8 cellular contexts compared by ENCODE assay signal in genomic region chr1:157377216-157377821, GRCh38.
DNase-seq lines count a peak whose midpoint lies in the region; ATAC-seq and TF ChIP-seq lines count a peak whose summit lies in the region.

No MANE protein-coding gene starts in this region.

- TF ChIP-seq RAD21 in IMR-90 (IDR thresholded peaks at IDR 0.05; ENCODE audit: low read length), result peak; percentile 63

- no TSS peak for BruUV-seq in IMR-90 (replicated peaks; lab: Mats Ljungman, UMichigan)

- no peak overlapping the region for H4K91ac ChIP-seq in IMR-90 (ENCODE audit: insufficient read depth, low read depth, low read length)

- H3K9me1 ChIP-seq in IMR-90 (ENCODE audit: insufficient read depth, low read length), result no peaks in the 10 kb centered on the region

- dilution Hi-C loops in IMR-90 (cut with HindIII; ENCODE audit: low sequenced_read_pairs, unreplicated experiment), result no loop called here

- no peak overlapping the region for H3K18ac ChIP-seq in IMR-90 (ENCODE audit: low read depth, low read length)

- POLR2A ChIA-PET in IMR-90 (lab: Charles Lee; ENCODE audit: unreplicated experiment), result no interaction called here

- no peak overlapping the region for H3K4me2 ChIP-seq in IMR-90 (ENCODE audit: low read depth, low read length)

- intact Hi-C loops in IMR-90 (cut with micrococcal nuclease), result loop anchor here (1.0 kb wide), 1 partner anchor 113 kb away; no protein-coding TSS in a partner anchor
- intact Hi-C loops in esophagus squamous epithelium (cut with DNase I), result no loop called here

- TF ChIP-seq POLR2A in IMR-90 (IDR thresholded peaks at IDR 0.05; ENCODE audit: low read depth, low read length) (no peak), esophagus squamous epithelium (IDR thresholded peaks at IDR 0.05) (no peak)

- H3K9me3 ChIP-seq in IMR-90 (ENCODE audit: control insufficient read depth, insufficient read depth, low read length) (no peaks in the 10 kb centered on the region), RWPE2 (ENCODE audit: severe bottlenecking) (no peaks in the 10 kb centered on the region), esophagus squamous epithelium (no peaks in the 10 kb centered on the region)

- no peak overlapping the region for H4K8ac ChIP-seq in IMR-90 (ENCODE audit: low read depth in 2 of 2, low read length in 2 of 2)

- H2BK20ac ChIP-seq in IMR-90 (ENCODE audit: low read depth, low read length), result no peak overlapping the region

- peak; percentile 64 for TF ChIP-seq CTCF in IMR-90 (conservative IDR thresholded peaks at IDR 0.05; ENCODE audit: low read depth, low read length)
- TF ChIP-seq CTCF in RWPE2 (IDR thresholded peaks at IDR 0.05; ENCODE audit: poor library complexity, severe bottlenecking), result peak; percentile 75
- peak in 3 of 6 experiments; percentile 24 to 40 (median 24) for TF ChIP-seq CTCF in esophagus squamous epithelium (IDR thresholded peaks at IDR 0.05)

- WGBS in IMR-90 (ENCODE audit: extremely low coverage in 2 of 2, insufficient read length in 1 of 2), 2 experiments, result no CpG with 5 or more reads among the region's 9 CpGs
- 21 to 44% methylated on average over 6 of the region's 9 CpGs for WGBS in esophagus squamous epithelium, 2 donors

- H2AK5ac ChIP-seq in IMR-90 (ENCODE audit: low read depth, low read length), result no peak overlapping the region

- H4K20me1 ChIP-seq in IMR-90 (ENCODE audit: insufficient read depth, low read length), result no peaks in the 10 kb centered on the region

- ATAC-seq in IMR-90 (ENCODE audit: low read depth) (peak; percentile 72; the same call in 1 of the 2 replicates), RWPE2 (ENCODE audit: low read depth) (peak; percentile 50), HG02763 (IDR thresholded peaks at IDR 0.05; ENCODE audit: unreplicated experiment) (no peak)

- no peak overlapping the region for H2BK15ac ChIP-seq in IMR-90 (ENCODE audit: low read depth, low read length)

- no peak overlapping the region for H2BK5ac ChIP-seq in IMR-90 (ENCODE audit: low read depth, low read length, poor library complexity, severe bottlenecking)

- no peak overlapping the region for H3K27ac ChIP-seq in IMR-90 (ENCODE audit: insufficient read depth, low read length)
- H3K27ac ChIP-seq in RWPE2 (ENCODE audit: poor library complexity, severe bottlenecking), result no peak overlapping the region
- H3K27ac ChIP-seq in esophagus squamous epithelium, result no peak overlapping the region

- in situ Hi-C loops in IMR-90 (cut with MboI; ENCODE audit: low sequenced_read_pairs), result no loop called here

- no peak overlapping the region for H2AK9ac ChIP-seq in IMR-90 (replicated peaks; ENCODE audit: low read depth, low read length, poor library complexity)

- no peak overlapping the region for H3K56ac ChIP-seq in IMR-90 (ENCODE audit: extremely low read depth, insufficient read depth, low read length)

- no peak overlapping the region for H3K23ac ChIP-seq in IMR-90 (ENCODE audit: low read depth, low read length)

- H3K27me3 ChIP-seq in IMR-90 (ENCODE audit: control insufficient read depth, insufficient read depth, low read length), result peaks cover 7% of the 10 kb centered on the region
- no peaks in the 10 kb centered on the region for H3K27me3 ChIP-seq in RWPE2 (ENCODE audit: insufficient read depth, poor library complexity, severe bottlenecking)
- peaks cover 0 to 31% (median 0%) of the 10 kb centered on the region in 4 donors for H3K27me3 ChIP-seq in esophagus squamous epithelium

- H2AFZ ChIP-seq in IMR-90 (replicated peaks; ENCODE audit: low read length, poor library complexity), result no peak overlapping the region

- H3K36me3 ChIP-seq in IMR-90 (ENCODE audit: control insufficient read depth, insufficient read depth, low read length) (no peaks in the 10 kb centered on the region), RWPE2 (ENCODE audit: low read depth) (no peaks in the 10 kb centered on the region), esophagus squamous epithelium (no peaks in the 10 kb centered on the region)

- CTCF ChIA-PET in IMR-90 (lab: Yijun Ruan, JAX), result no interaction called here

- H3K4me1 ChIP-seq in IMR-90 (ENCODE audit: control insufficient read depth, insufficient read depth, low read length), result no peaks in the 10 kb centered on the region
- H3K4me1 ChIP-seq in RWPE2 (ENCODE audit: insufficient read depth, poor library complexity, severe bottlenecking), result no peaks in the 10 kb centered on the region
- no peaks in the 10 kb centered on the region for H3K4me1 ChIP-seq in esophagus squamous epithelium

- no peak overlapping the region for H3K4ac ChIP-seq in IMR-90 (ENCODE audit: low read depth, low read length)

- no peaks in the 10 kb centered on the region for H3K79me1 ChIP-seq in IMR-90 (ENCODE audit: low read depth in 1 of 2, low read length in 2 of 2)

- no peak overlapping the region for H4K5ac ChIP-seq in IMR-90 (ENCODE audit: low read depth, low read length)

- H3K4me3 ChIP-seq in IMR-90 (ENCODE audit: insufficient read depth, low read depth, low read length), result no peak overlapping the region
- no peak overlapping the region for H3K4me3 ChIP-seq in RWPE2 (ENCODE audit: severe bottlenecking)
- no peak overlapping the region for H3K4me3 ChIP-seq in esophagus squamous epithelium

- peak; percentile 40 for DNase-seq in NCI-H146 (lab: John Stamatoyannopoulos, UW)
- no peak for DNase-seq in NCI-H146 treated with DMSO at 0.1 percent for 48 hours (lab: John Stamatoyannopoulos, UW; ENCODE audit: unreplicated experiment)
- DNase-seq in IMR-90, result peak; percentile 6
- no peak for DNase-seq in RWPE2 (ENCODE audit: low spot score)
- DNase-seq in fibroblast of the conjunctiva (ENCODE audit: low read depth), result peak; percentile 5
- peak; percentile 10 to 17 for DNase-seq in stimulated activated CD4-positive, alpha-beta T cell treated with anti-CD3 and anti-CD28 coated beads, Interleukin-2, amount 100 ng/mL, for 48 hours
- no peak for DNase-seq in esophagus squamous epithelium (lab: John Stamatoyannopoulos, UW)

- H3K9ac ChIP-seq in IMR-90 (ENCODE audit: low read depth, low read length), result no peak overlapping the region

- H2BK120ac ChIP-seq in IMR-90 (ENCODE audit: low read depth, low read length), result no peak overlapping the region

- H3K14ac ChIP-seq in IMR-90 (replicated peaks; ENCODE audit: low read depth, low read length), result no peak overlapping the region

TF ChIP-seq in IMR-90, 13 proteins besides CTCF, POLR2A, EP300 and RAD21:
- TF ChIP-seq SMC3 (IDR thresholded peaks at IDR 0.05; ENCODE audit: low read depth, low read length), result peak; percentile 56
- TF ChIP-seq RFX5 (IDR thresholded peaks at IDR 0.05; ENCODE audit: low read depth, low read length), result no peak

Comparison
In these comparisons a context has a peak if more than half of its experiments do, and no peak if none do; other contexts are left out.
1. DNase-seq: peak in NCI-H146 (single experiment), IMR-90 (single experiment), fibroblast of the conjunctiva (single experiment) and stimulated activated CD4-positive, alpha-beta T cell treated with anti-CD3 and anti-CD28 coated beads, Interleukin-2, amount 100 ng/mL, for 48 hours (2 of 2); none in NCI-H146 treated with DMSO at 0.1 percent for 48 hours (single experiment), RWPE2 (single experiment) and esophagus squamous epithelium (single experiment).